ENCODE assay signal across 1 cellular context in the genomic region with DNA sequence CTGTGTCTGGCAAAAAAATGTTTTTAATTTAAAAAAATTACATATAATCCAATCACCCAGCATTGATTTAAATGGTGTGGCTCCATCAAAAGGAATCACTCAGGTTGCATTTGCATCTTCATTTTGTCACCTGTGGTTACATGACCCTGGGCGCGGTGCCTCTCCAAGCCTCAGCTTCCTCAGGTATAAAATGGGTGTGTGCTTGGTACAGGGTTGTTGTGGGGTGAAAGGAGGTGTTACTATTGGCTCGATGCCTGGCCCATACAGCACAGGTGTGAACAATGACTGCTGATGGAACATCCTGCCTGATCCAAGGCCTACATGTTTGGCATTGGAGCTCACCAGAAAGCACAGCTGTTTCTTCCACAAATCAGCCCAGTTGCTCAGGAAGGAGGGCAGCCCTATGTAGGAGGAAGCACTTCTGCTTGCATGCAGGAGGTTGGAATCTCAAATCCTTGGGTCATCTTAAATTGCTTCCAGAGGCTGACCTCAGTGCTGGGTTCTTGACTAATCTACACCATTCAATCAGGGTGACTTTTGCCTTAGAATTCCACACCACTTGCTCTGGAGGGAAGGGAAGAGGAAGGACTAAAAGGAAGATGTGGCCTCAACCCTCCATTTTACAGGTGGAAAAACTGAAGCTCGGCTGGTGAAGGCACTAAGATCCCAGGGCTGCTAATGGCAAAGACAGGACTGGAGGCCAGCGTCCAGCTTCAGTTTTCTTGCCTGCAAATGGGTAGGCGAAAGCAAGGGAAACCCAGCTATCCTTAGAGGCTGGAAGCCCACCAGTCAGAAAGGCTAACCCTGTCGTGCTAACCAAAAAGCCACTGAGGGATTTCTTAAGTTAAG.
TF ChIP-seq lines count a peak whose summit lies in the region.

No MANE protein-coding gene starts in this region.

TF ChIP-seq in HepG2, 621 proteins besides CTCF, POLR2A, EP300 and RAD21 (continued from another document):
- TF ChIP-seq GABPA (IDR thresholded peaks at IDR 0.05; ENCODE audit: low read depth, low read length): no peak
- TF ChIP-seq GABPA (CRISPR knock-in tag; IDR thresholded peaks at IDR 0.05; ENCODE audit: low read depth): no peak
- no peak for TF ChIP-seq ZKSCAN1 (IDR thresholded peaks at IDR 0.05; ENCODE audit: low read length)
- TF ChIP-seq ZBTB3 (CRISPR knock-in tag; IDR thresholded peaks at IDR 0.05; ENCODE audit: borderline replicate concordance, low read depth): no peak
- no peak for TF ChIP-seq ZBTB20 (CRISPR knock-in tag; IDR thresholded peaks at IDR 0.05; ENCODE audit: borderline replicate concordance, low read depth)
- no peak for TF ChIP-seq ZNF510 (CRISPR knock-in tag; IDR thresholded peaks at IDR 0.05; ENCODE audit: low read depth)
- no peak for TF ChIP-seq NFIB (CRISPR knock-in tag; IDR thresholded peaks at IDR 0.05; ENCODE audit: borderline replicate concordance)
- no peak for TF ChIP-seq MTA1 (CRISPR knock-in tag; IDR thresholded peaks at IDR 0.05; ENCODE audit: borderline replicate concordance)
- no peak for TF ChIP-seq NFAT5 (CRISPR knock-in tag; IDR thresholded peaks at IDR 0.05)
- TF ChIP-seq, protein P1, sequence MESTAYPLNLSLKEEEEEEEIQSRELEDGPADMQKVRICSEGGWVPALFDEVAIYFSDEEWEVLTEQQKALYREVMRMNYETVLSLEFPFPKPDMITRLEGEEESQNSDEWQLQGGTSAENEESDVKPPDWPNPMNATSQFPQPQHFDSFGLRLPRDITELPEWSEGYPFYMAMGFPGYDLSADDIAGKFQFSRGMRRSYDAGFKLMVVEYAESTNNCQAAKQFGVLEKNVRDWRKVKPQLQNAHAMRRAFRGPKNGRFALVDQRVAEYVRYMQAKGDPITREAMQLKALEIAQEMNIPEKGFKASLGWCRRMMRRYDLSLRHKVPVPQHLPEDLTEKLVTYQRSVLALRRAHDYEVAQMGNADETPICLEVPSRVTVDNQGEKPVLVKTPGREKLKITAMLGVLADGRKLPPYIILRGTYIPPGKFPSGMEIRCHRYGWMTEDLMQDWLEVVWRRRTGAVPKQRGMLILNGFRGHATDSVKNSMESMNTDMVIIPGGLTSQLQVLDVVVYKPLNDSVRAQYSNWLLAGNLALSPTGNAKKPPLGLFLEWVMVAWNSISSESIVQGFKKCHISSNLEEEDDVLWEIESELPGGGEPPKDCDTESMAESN (CRISPR knock-in tag; conservative IDR thresholded peaks at IDR 0.05): no peak
- TF ChIP-seq ZNF605 (CRISPR knock-in tag; IDR thresholded peaks at IDR 0.05): no peak
- TF ChIP-seq MED1 (CRISPR knock-in tag; IDR thresholded peaks at IDR 0.05): no peak
- TF ChIP-seq, protein P2, sequence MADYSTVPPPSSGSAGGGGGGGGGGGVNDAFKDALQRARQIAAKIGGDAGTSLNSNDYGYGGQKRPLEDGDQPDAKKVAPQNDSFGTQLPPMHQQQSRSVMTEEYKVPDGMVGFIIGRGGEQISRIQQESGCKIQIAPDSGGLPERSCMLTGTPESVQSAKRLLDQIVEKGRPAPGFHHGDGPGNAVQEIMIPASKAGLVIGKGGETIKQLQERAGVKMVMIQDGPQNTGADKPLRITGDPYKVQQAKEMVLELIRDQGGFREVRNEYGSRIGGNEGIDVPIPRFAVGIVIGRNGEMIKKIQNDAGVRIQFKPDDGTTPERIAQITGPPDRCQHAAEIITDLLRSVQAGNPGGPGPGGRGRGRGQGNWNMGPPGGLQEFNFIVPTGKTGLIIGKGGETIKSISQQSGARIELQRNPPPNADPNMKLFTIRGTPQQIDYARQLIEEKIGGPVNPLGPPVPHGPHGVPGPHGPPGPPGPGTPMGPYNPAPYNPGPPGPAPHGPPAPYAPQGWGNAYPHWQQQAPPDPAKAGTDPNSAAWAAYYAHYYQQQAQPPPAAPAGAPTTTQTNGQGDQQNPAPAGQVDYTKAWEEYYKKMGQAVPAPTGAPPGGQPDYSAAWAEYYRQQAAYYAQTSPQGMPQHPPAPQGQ (CRISPR knock-in tag; IDR thresholded peaks at IDR 0.05; ENCODE audit: borderline replicate concordance): no peak
- no peak for TF ChIP-seq MED13 (CRISPR knock-in tag; IDR thresholded peaks at IDR 0.05)
- TF ChIP-seq GABPB1 (CRISPR knock-in tag; IDR thresholded peaks at IDR 0.05): no peak
